In the genomic region with DNA sequence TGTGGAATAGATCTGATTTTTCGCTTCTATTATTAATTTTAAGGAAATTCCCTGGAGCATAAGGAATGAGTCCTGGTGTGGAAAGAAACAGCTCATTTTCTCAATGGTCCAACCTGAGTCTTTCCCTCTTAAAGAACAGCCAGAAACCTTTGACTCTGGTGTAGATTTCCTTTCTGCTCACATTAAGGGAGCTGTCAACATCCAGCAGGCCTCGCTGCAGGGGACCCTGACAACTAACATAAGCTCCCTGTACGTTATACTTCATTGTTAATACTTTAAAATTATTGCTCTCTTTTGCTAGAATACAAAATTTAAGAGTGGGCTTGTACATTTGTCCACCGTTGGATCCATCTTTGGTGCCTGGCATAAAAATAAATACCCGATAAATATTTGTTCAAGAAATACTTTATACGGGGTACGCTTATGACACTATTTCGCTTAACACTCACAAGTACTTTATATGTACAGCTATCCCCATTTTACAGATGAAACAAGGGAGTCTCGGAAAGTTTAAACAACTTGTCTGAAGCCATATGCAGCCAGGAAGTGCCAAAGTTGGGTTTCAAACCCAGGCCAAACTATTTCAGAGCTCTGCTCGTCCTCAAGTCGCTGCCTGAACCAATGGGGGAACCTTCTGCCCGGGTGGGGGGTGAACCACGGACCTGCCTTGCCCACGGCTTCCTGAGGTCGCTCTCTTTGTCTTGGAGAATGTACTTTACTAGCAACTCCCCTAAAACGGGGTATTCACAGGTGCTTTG, we compare ENCODE assay signal across 8 cellular contexts. TPM values are rescaled to one million over a fixed set of nuclear protein-coding genes. Genes with fewer than 3 reads are reported as not detected.
DNase-seq lines count a peak whose midpoint lies in the region; FAIRE-seq and TF ChIP-seq lines count a peak whose summit lies in the region.

No MANE protein-coding gene starts in this region.

- H3K27me3 ChIP-seq in thyroid gland = no peaks in the 10 kb centered on the region

- no peak for TF ChIP-seq CTCF in HFF-Myc (IDR thresholded peaks at IDR 0.05; ENCODE audit: low read depth, low read length, missing control alignments)
- TF ChIP-seq CTCF in thyroid gland (IDR thresholded peaks at IDR 0.05) = no peak

- H3K4me3 ChIP-seq in HFF-Myc (replicated peaks; ENCODE audit: low read depth, low read length) (peak overlapping the region; percentile 92), thyroid gland (replicated peaks in 1 of 3) (peak overlapping the region; percentile 37 to 98 (median 81))

- 10 to 11% methylated on average over 15 to 16 of the region's 16 CpGs for WGBS in thyroid gland, 2 donors

- peaks cover 19 to 20% of the 10 kb centered on the region in 2 donors for H3K4me1 ChIP-seq in thyroid gland

- peak; percentile 44 for DNase-seq in NK-92 treated with Interleukin-12 subunit alpha and Interleukin-12 subunit beta, amount 100 ng/mL, for 24 hours (lab: John Stamatoyannopoulos, UW)
- DNase-seq in NK-92 (lab: John Stamatoyannopoulos, UW; ENCODE audit: unreplicated experiment) = no peak
- no peak for DNase-seq in HFF-Myc (ENCODE audit: extremely low read depth, low read depth)
- DNase-seq in RCC 7860 (ENCODE audit: low spot score) = peak; percentile 21
- DNase-seq in lung microvascular endothelial cell (ENCODE audit: low read depth in 2 of 2) = peak; percentile 50 to 65
- no peak for DNase-seq in thyroid gland
- DNase-seq in posterior cingulate gyrus = no peak

- no peak for FAIRE-seq in RCC 7860 (lab: Jason Lieb, UNC)

- H3K9me3 ChIP-seq in thyroid gland = no peaks in the 10 kb centered on the region

- H3K27ac ChIP-seq in cingulate gyrus (ENCODE audit: low read depth, low read length) (peak overlapping the region; percentile 94), thyroid gland (peak overlapping the region; percentile 97 to 100 (median 99))

- TF ChIP-seq POLR2A in thyroid gland (IDR thresholded peaks at IDR 0.05) = no peak

- intact Hi-C loops in thyroid gland (cut with DNase I) = loop anchor here (10.0 kb wide), 1 partner anchor 78 kb away; no protein-coding TSS in a partner anchor
- intact Hi-C loops in posterior cingulate gyrus (cut with DNase I) = loop anchor here (5.0 kb wide), 1 partner anchor 1020 kb away; no protein-coding TSS in a partner anchor

- peaks cover 0 to 3% of the 10 kb centered on the region in 2 donors for H3K36me3 ChIP-seq in thyroid gland

RNA-seq across cellular contexts. Expression of a gene that starts 0.6 kb away (rescaled TPM):
- 52.8 and 63.0 TPM in 2 replicates for total RNA-seq in lung microvascular endothelial cell
- 100 to 1,000 TPM in 3 of 4 donors, 10 to 100 TPM in 1; 82.1 to 125 (median 108) TPM for total RNA-seq in thyroid gland

RNA-seq across cellular contexts. Expression of a gene that starts 18.0 kb away (rescaled TPM):
- not detected in 2 replicates for total RNA-seq in lung microvascular endothelial cell
- 1 to 10 TPM in 3 of 4 donors, under 1 TPM in 1; 0.50 to 5.7 (median 2.3) TPM for total RNA-seq in thyroid gland

RNA-seq across cellular contexts. Expression of a gene that starts 56.6 kb away (rescaled TPM):
- total RNA-seq in lung microvascular endothelial cell (not detected in 2 replicates), thyroid gland (not detected)

Comparison
In these comparisons a context has a peak if more than half of its experiments do, and no peak if none do; other contexts are left out.
1. DNase-seq: peak in NK-92 treated with Interleukin-12 subunit alpha and Interleukin-12 subunit beta, amount 100 ng/mL, for 24 hours (single experiment), RCC 7860 (single experiment) and lung microvascular endothelial cell (2 of 2); none in NK-92 (single experiment), HFF-Myc (single experiment), thyroid gland (0 of 2) and posterior cingulate gyrus (0 of 10).